1 cellular context compared by ENCODE assay signal in the genomic region with DNA sequence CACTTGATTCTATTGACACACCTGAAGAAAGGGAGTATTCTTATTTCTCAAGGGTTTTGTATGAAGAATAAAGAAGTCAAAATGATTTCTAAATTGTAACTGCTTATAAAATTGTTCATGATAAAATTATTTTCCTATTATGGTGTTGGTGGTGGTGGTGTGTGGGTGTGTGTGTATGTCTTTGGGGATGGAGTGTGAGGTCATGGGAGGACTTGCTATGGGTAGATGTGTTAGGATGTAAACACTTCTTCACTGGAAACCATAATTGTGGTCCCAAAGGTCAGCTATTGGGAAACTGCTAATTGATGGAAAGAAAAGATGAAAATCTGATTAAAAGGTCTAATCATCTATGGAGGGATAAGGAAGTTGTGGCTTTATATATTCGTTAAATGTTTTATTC.
TF ChIP-seq lines count a peak whose summit lies in the region.

No MANE protein-coding gene starts in this region.

TF ChIP-seq in GM12878, 131 proteins besides CTCF, POLR2A, EP300 and RAD21:
- TF ChIP-seq, protein P1, sequence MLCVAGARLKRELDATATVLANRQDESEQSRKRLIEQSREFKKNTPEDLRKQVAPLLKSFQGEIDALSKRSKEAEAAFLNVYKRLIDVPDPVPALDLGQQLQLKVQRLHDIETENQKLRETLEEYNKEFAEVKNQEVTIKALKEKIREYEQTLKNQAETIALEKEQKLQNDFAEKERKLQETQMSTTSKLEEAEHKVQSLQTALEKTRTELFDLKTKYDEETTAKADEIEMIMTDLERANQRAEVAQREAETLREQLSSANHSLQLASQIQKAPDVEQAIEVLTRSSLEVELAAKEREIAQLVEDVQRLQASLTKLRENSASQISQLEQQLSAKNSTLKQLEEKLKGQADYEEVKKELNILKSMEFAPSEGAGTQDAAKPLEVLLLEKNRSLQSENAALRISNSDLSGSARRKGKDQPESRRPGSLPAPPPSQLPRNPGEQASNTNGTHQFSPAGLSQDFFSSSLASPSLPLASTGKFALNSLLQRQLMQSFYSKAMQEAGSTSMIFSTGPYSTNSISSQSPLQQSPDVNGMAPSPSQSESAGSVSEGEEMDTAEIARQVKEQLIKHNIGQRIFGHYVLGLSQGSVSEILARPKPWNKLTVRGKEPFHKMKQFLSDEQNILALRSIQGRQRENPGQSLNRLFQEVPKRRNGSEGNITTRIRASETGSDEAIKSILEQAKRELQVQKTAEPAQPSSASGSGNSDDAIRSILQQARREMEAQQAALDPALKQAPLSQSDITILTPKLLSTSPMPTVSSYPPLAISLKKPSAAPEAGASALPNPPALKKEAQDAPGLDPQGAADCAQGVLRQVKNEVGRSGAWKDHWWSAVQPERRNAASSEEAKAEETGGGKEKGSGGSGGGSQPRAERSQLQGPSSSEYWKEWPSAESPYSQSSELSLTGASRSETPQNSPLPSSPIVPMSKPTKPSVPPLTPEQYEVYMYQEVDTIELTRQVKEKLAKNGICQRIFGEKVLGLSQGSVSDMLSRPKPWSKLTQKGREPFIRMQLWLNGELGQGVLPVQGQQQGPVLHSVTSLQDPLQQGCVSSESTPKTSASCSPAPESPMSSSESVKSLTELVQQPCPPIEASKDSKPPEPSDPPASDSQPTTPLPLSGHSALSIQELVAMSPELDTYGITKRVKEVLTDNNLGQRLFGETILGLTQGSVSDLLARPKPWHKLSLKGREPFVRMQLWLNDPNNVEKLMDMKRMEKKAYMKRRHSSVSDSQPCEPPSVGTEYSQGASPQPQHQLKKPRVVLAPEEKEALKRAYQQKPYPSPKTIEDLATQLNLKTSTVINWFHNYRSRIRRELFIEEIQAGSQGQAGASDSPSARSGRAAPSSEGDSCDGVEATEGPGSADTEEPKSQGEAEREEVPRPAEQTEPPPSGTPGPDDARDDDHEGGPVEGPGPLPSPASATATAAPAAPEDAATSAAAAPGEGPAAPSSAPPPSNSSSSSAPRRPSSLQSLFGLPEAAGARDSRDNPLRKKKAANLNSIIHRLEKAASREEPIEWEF (IDR thresholded peaks at IDR 0.05; ENCODE audit: insufficient replicate concordance, low read depth, low read length), result no peak
